Comparison of ENCODE assay signal across 8 cellular contexts in the genomic region with DNA sequence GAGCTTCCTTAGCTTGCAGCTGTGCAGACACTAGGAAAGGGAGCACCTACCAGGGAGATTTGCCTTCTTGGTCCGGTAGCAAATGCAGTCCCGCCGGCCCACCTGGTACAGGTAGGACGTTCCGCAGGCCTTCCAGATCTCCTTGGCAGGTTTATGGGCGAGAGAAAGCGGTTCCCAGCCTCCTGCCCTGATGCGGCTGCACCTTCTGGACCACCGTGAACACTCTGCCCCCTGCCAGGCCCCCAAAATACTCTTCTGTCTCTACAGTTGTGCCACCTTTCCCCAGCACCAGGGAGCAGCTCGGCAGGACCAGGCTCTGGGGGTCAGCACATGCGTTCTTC.
DNase-seq lines count a peak whose midpoint lies in the region; ATAC-seq and TF ChIP-seq lines count a peak whose summit lies in the region.

No MANE protein-coding gene starts in this region.

- H3K4me1 ChIP-seq in HUES6 (ENCODE audit: control insufficient read depth, insufficient read depth, low read length), result peaks cover 30% of the 10 kb centered on the region; the same call in 1 of the 2 replicates
- H3K4me1 ChIP-seq in lower lobe of right lung, result peaks cover 9% of the 10 kb centered on the region
- no peaks in the 10 kb centered on the region for H3K4me1 ChIP-seq in skeletal muscle satellite cell (ENCODE audit: control insufficient read depth, insufficient read depth, low read length)
- peaks cover 0 to 4% (median 0%) of the 10 kb centered on the region in 4 donors for H3K4me1 ChIP-seq in Peyer's patch

- TF ChIP-seq POLR2A in Peyer's patch (IDR thresholded peaks at IDR 0.05), result no peak

- peak overlapping the region; percentile 46 for H3K4me3 Mint-ChIP-seq in activated T-helper 2 cell treated with anti-CD3 and anti-CD28 coated beads, Interferon-gamma antibody, Interleukin-2, Interleukin-4, amounts not matched to agents 10 μg/mL and 5 μg/mL and 100 μg/mL, durations not matched to agents 14 hours and 24 hours and 36 hours (ENCODE audit: low read depth)

- no peaks in the 10 kb centered on the region for H3K4me1 Mint-ChIP-seq in activated T-helper 2 cell treated with anti-CD3 and anti-CD28 coated beads, Interferon-gamma antibody, Interleukin-2, Interleukin-4, amounts not matched to agents 10 μg/mL and 5 μg/mL and 100 μg/mL, durations not matched to agents 14 hours and 24 hours and 36 hours (ENCODE audit: low read depth)

- H3K4me3 ChIP-seq in HUES6 (ENCODE audit: low read depth, low read length), result peak overlapping the region; percentile 78; the same call in 1 of the 2 replicates
- H3K4me3 ChIP-seq in lower lobe of right lung, result peak overlapping the region; percentile 64
- no peak overlapping the region for H3K4me3 ChIP-seq in skeletal muscle satellite cell (ENCODE audit: low read length)
- no peak overlapping the region for H3K4me3 ChIP-seq in Peyer's patch

- H3K36me3 ChIP-seq in HUES6 (ENCODE audit: control insufficient read depth, insufficient read depth, low read length), result no peaks in the 10 kb centered on the region
- no peaks in the 10 kb centered on the region for H3K36me3 ChIP-seq in lower lobe of right lung
- H3K36me3 ChIP-seq in skeletal muscle satellite cell (ENCODE audit: insufficient read depth, low read length), result no peaks in the 10 kb centered on the region
- H3K36me3 ChIP-seq in Peyer's patch, result no peaks in the 10 kb centered on the region

- H3K27me3 ChIP-seq in HUES6 (ENCODE audit: control insufficient read depth, insufficient read depth, low read length) (peaks cover 14% of the 10 kb centered on the region), lower lobe of right lung (ENCODE audit: low read depth) (no peaks in the 10 kb centered on the region), skeletal muscle satellite cell (ENCODE audit: control insufficient read depth, insufficient read depth, low read length) (no peaks in the 10 kb centered on the region), Peyer's patch (no peaks in the 10 kb centered on the region)

- H3K27ac ChIP-seq in HUES6 (ENCODE audit: low read depth, low read length) (no peak overlapping the region), lower lobe of right lung (no peak overlapping the region), Peyer's patch (peak overlapping the region in 1 of 4 donors; percentile 6)

- H3K9ac ChIP-seq in HUES6 (ENCODE audit: low read length) (no peak overlapping the region), skeletal muscle satellite cell (ENCODE audit: low read depth, low read length) (no peak overlapping the region)

- no peak overlapping the region for H3K27ac Mint-ChIP-seq in activated T-helper 2 cell treated with anti-CD3 and anti-CD28 coated beads, Interferon-gamma antibody, Interleukin-2, Interleukin-4, amounts not matched to agents 10 μg/mL and 5 μg/mL and 100 μg/mL, durations not matched to agents 14 hours and 24 hours and 36 hours

- no peaks in the 10 kb centered on the region for H3K9me3 Mint-ChIP-seq in activated T-helper 2 cell treated with anti-CD3 and anti-CD28 coated beads, Interferon-gamma antibody, Interleukin-2, Interleukin-4, amounts not matched to agents 10 μg/mL and 5 μg/mL and 100 μg/mL, durations not matched to agents 14 hours and 24 hours and 36 hours

- intact Hi-C loops in activated T-helper 2 cell treated with anti-CD3 and anti-CD28 coated beads, Interferon-gamma antibody, Interleukin-2, Interleukin-4, amounts not matched to agents 10 μg/mL and 5 μg/mL and 100 μg/mL, durations not matched to agents 14 hours and 24 hours and 36 hours (cut with micrococcal nuclease), result loop anchor here (5.0 kb wide), 1 partner anchor 207 kb away; no protein-coding TSS in a partner anchor
- intact Hi-C loops in lower lobe of right lung (cut with DNase I), result no loop called here

- DNase-seq in activated T-helper 2 cell treated with anti-CD3 and anti-CD28 coated beads, Interferon-gamma antibody, Interleukin-2, Interleukin-4, amounts not matched to agents 10 μg/mL and 5 μg/mL and 100 μg/mL, durations not matched to agents 14 hours and 24 hours and 36 hours (ENCODE audit: low spot score), result no peak
- DNase-seq in lower lobe of right lung (no peak), DMS153 (lab: John Stamatoyannopoulos, UW) (no peak), GDM1 (lab: John Stamatoyannopoulos, UW) (no peak), Peyer's patch (no peak)

- H3K4me2 ChIP-seq in skeletal muscle satellite cell (ENCODE audit: low read length), result peak overlapping the region; percentile 93

- ATAC-seq in lower lobe of right lung, result peak in 1 of 2 donors; percentile 8
- ATAC-seq in GM21737 (IDR thresholded peaks at IDR 0.05; ENCODE audit: unreplicated experiment), result no peak

- H3K9me3 ChIP-seq in HUES6 (ENCODE audit: control insufficient read depth, insufficient read depth, low read depth, low read length) (no peaks in the 10 kb centered on the region), lower lobe of right lung (no peaks in the 10 kb centered on the region), skeletal muscle satellite cell (replicated peaks; ENCODE audit: low read length) (no peaks in the 10 kb centered on the region), Peyer's patch (no peaks in the 10 kb centered on the region)

- TF ChIP-seq CTCF in lower lobe of right lung (IDR thresholded peaks at IDR 0.05) (no peak), Peyer's patch (IDR thresholded peaks at IDR 0.05) (no peak)

- H3K36me3 Mint-ChIP-seq in activated T-helper 2 cell treated with anti-CD3 and anti-CD28 coated beads, Interferon-gamma antibody, Interleukin-2, Interleukin-4, amounts not matched to agents 10 μg/mL and 5 μg/mL and 100 μg/mL, durations not matched to agents 14 hours and 24 hours and 36 hours (ENCODE audit: low read depth), result no peaks in the 10 kb centered on the region

- H3K27me3 Mint-ChIP-seq in activated T-helper 2 cell treated with anti-CD3 and anti-CD28 coated beads, Interferon-gamma antibody, Interleukin-2, Interleukin-4, amounts not matched to agents 10 μg/mL and 5 μg/mL and 100 μg/mL, durations not matched to agents 14 hours and 24 hours and 36 hours (ENCODE audit: low read depth), result peaks cover 27% of the 10 kb centered on the region

Comparison
In these comparisons a context has a peak if more than half of its experiments do, and no peak if none do; other contexts are left out.
1. H3K4me3 ChIP-seq: peak in HUES6 (single experiment) and lower lobe of right lung (single experiment); none in skeletal muscle satellite cell (single experiment) and Peyer's patch (0 of 4).